In genomic region chr20:60868316-60868891, GRCh38 we compare ENCODE assay signal across 18 cellular contexts.
DNase-seq lines count a peak whose midpoint lies in the region; ATAC-seq and TF ChIP-seq lines count a peak whose summit lies in the region.
"Had no signal": no experiment of that assay in that cellular context is flagged by ENCODE, and none has a peak within 500 bp of the region (broad histone marks: within the 10 kb centered on the region; RNA-seq: fewer than 3 reads in every experiment).

No MANE protein-coding gene starts in this region.

- BruUV-seq in PC-3 (replicated peaks; lab: Mats Ljungman, UMichigan): no TSS peak

- H3K4me2 ChIP-seq in PC-3 (ENCODE audit: low read length): no peak overlapping the region
- H3K4me2 ChIP-seq: A549 had no signal

- CTCF ChIA-PET in PC-3 (lab: Charles Lee): no interaction called here

- no peaks in the 10 kb centered on the region for H3F3A ChIP-seq in PC-3 (ENCODE audit: low read length, unreplicated experiment)

- DNase-seq in NCI-H2227 (lab: John Stamatoyannopoulos, UW; ENCODE audit: unreplicated experiment) (peak; percentile 7), NCI-H2227 treated with DMSO at 0.1 percent for 48 hours (lab: John Stamatoyannopoulos, UW) (no peak), RPMI7951 (ENCODE audit: low read depth) (peak; percentile 5), nephron progenitor cell (no peak), vagina (ENCODE audit: extremely low spot score in 2 of 2) (peak; percentile 69 to 77), PC-3 (no peak), tibial artery (no peak)
- no peak for DNase-seq in activated CD8-positive, alpha-beta memory T cell treated with anti-CD3 and anti-CD28 coated beads, Interleukin-2, amount 50 U/mL, for 4 hours
- DNase-seq: AML-193; CD4-positive, alpha-beta T cell; GDM1; GM23248; HCEC 1CT; HFFc6 had no signal

- no peak overlapping the region for H3K4me3 Mint-ChIP-seq in nephron progenitor cell
- H3K4me3 Mint-ChIP-seq: CD4-positive, alpha-beta T cell; HFFc6 had no signal

- no peaks in the 10 kb centered on the region for H3K4me1 ChIP-seq in vagina
- no peaks in the 10 kb centered on the region for H3K4me1 ChIP-seq in PC-3 (ENCODE audit: insufficient read depth, low read length)
- no peaks in the 10 kb centered on the region for H3K4me1 ChIP-seq in tibial artery
- H3K4me1 ChIP-seq: A549, Caco-2 had no signal

- no peak for TF ChIP-seq POLR2A in vagina (IDR thresholded peaks at IDR 0.05)

- H3K79me2 ChIP-seq in PC-3 (ENCODE audit: low read length): no peaks in the 10 kb centered on the region

- peaks cover 48% of the 10 kb centered on the region for H3K27me3 Mint-ChIP-seq in nephron progenitor cell (ENCODE audit: low read depth, poor library complexity)
- H3K27me3 Mint-ChIP-seq: CD4-positive, alpha-beta T cell had no signal

- H3K36me3 ChIP-seq in vagina (no peaks in the 10 kb centered on the region), PC-3 (ENCODE audit: low read depth, low read length) (no peaks in the 10 kb centered on the region), tibial artery (no peaks in the 10 kb centered on the region)

- H3K27me3 ChIP-seq in vagina: no peaks in the 10 kb centered on the region
- H3K27me3 ChIP-seq in PC-3 (ENCODE audit: low read length): peaks cover 5% of the 10 kb centered on the region; the same call in 1 of the 2 replicates
- peaks cover 0 to 4% of the 10 kb centered on the region in 2 donors for H3K27me3 ChIP-seq in tibial artery

- intact Hi-C loops in vagina (cut with DNase I): no loop called here
- intact Hi-C loops in PC-3 (cut with micrococcal nuclease): no loop called here
- intact Hi-C loops in tibial artery (cut with DNase I; ENCODE audit: low total_unique reads): no loop called here

- H2AFZ ChIP-seq in PC-3 (ENCODE audit: low read length): no peak overlapping the region
- H2AFZ ChIP-seq: GM23248 had no signal

- no peaks in the 10 kb centered on the region for H3K9me3 Mint-ChIP-seq in nephron progenitor cell
- H3K9me3 Mint-ChIP-seq: CD4-positive, alpha-beta T cell had no signal

- peak overlapping the region; percentile 19 for H3K27ac Mint-ChIP-seq in nephron progenitor cell
- H3K27ac Mint-ChIP-seq: CD4-positive, alpha-beta T cell; HFFc6 had no signal

- TF ChIP-seq CTCF in nephron progenitor cell (IDR thresholded peaks at IDR 0.05): no peak
- TF ChIP-seq CTCF in vagina (IDR thresholded peaks at IDR 0.05): no peak
- TF ChIP-seq CTCF in PC-3 (conservative IDR thresholded peaks at IDR 0.05; ENCODE audit: low read depth, low read length): no peak
- no peak for TF ChIP-seq CTCF in tibial artery (IDR thresholded peaks at IDR 0.05)

- H3K27ac ChIP-seq in vagina: no peak overlapping the region
- no peak overlapping the region for H3K27ac ChIP-seq in PC-3 (ENCODE audit: low read length)
- no peak overlapping the region for H3K27ac ChIP-seq in tibial artery
- H3K27ac ChIP-seq: 22Rv1, A549, C4-2B, GM23248 had no signal

- H3K9me2 ChIP-seq in PC-3 (replicated peaks; ENCODE audit: low read length): no peaks in the 10 kb centered on the region

- ATAC-seq in PC-3: no peak
- ATAC-seq: A549 had no signal

- POLR2A ChIA-PET in PC-3 (lab: Charles Lee; ENCODE audit: unreplicated experiment): no interaction called here

- H3K4me3 ChIP-seq in vagina: no peak overlapping the region
- no peak overlapping the region for H3K4me3 ChIP-seq in PC-3 (ENCODE audit: low read length)
- no peak overlapping the region for H3K4me3 ChIP-seq in tibial artery
- H3K4me3 ChIP-seq: A549, GM23248 had no signal

- no peaks in the 10 kb centered on the region for H3K36me3 Mint-ChIP-seq in nephron progenitor cell (ENCODE audit: low read depth)

- no peaks in the 10 kb centered on the region for H3K9me3 ChIP-seq in vagina
- H3K9me3 ChIP-seq in PC-3 (ENCODE audit: low read length): 0 out of 2 replicates have a peak, but pooled peaks cover 1% of the 10 kb centered on the region
- H3K9me3 ChIP-seq in tibial artery: no peaks in the 10 kb centered on the region
- H3K9me3 ChIP-seq: A549, Caco-2 had no signal

- H4K20me1 ChIP-seq in PC-3 (ENCODE audit: low read length): no peaks in the 10 kb centered on the region

- peaks cover 5% of the 10 kb centered on the region for H3K4me1 Mint-ChIP-seq in nephron progenitor cell

- no peak overlapping the region for H3K9ac ChIP-seq in PC-3 (ENCODE audit: low read length)
- H3K9ac ChIP-seq: GM23248 had no signal

Comparison
In these comparisons a context has a peak if more than half of its experiments do, and no peak if none do; other contexts are left out.
1. DNase-seq: peak in NCI-H2227 (single experiment), RPMI7951 (single experiment) and vagina (2 of 2); none in NCI-H2227 treated with DMSO at 0.1 percent for 48 hours (single experiment), nephron progenitor cell (single experiment), activated CD8-positive, alpha-beta memory T cell treated with anti-CD3 and anti-CD28 coated beads, Interleukin-2, amount 50 U/mL, for 4 hours (single experiment), PC-3 (single experiment) and tibial artery (0 of 2).